In the genomic region with DNA sequence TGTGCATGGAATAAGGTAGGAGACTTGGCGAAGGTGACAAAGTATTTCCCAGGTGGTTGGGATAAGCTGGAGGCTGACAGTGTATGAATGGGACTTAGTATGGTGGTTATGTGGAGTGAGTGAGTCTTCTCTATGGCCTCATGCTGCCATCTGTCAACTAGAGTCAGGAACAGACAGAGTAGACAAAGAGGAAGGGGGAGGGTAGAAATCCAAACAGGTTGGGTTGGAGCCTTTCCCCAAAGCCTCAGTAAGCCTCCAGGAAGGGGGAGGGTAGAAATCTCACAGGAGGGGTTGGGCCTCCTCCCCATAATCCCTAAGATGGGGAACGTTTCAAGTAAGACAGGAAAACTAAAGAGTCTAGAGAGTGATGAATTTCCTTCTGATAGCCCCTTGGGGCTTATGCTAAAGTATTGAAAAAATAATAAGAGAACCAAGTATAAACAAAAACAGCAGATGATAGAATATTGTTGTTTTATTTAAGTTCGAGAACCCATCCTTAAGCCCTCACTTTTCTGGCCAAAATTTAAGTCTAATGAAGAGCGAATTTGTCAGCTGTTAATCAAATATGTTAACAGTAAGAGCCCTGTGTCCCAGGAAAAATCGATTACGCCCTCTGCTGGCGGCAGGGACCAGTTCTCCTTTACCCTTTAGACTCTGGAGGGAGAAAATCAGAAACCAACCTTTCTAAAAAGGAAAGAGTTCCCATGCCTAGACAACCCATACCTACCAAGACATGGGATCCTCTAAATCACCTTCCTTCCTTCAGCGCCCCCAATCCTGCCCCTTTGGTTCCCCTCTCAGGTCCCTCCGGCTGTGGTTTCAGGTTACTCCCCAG, we compare ENCODE assay signal across 8 cellular contexts. TPM values are rescaled to one million over a fixed set of nuclear protein-coding genes. Genes with fewer than 3 reads are reported as not detected.
DNase-seq lines count a peak whose midpoint lies in the region; ATAC-seq and TF ChIP-seq lines count a peak whose summit lies in the region.

No MANE protein-coding gene starts in this region.

- peak; percentile 81 for DNase-seq in DMS79 treated with DMSO at 0.1 percent for 48 hours (lab: John Stamatoyannopoulos, UW)
- no peak for DNase-seq in LNCaP clone FGC (ENCODE audit: low read depth)
- DNase-seq in SKM-1 (lab: John Stamatoyannopoulos, UW; ENCODE audit: unreplicated experiment): peak; percentile 73
- DNase-seq in activated naive CD8-positive, alpha-beta T cell treated with anti-CD3 and anti-CD28 coated beads, Interleukin-2, amount 50 U/mL, for 24 hours: peak; percentile 78
- DNase-seq in left cardiac atrium: peak; percentile 80
- DNase-seq in pulmonary artery endothelial cell (ENCODE audit: low read depth, low spot score): peak; percentile 1
- DNase-seq in aorta: peak; percentile 81 to 91

- peaks cover 8% of the 10 kb centered on the region for H3K4me1 Mint-ChIP-seq in activated naive CD8-positive, alpha-beta T cell treated with anti-CD3 and anti-CD28 coated beads, Interleukin-2, amount 50 U/mL, for 24 hours

- TF ChIP-seq CTCF in LNCaP clone FGC (IDR thresholded peaks at IDR 0.05; ENCODE audit: control insufficient read depth, extremely low read depth, insufficient read depth): peak; percentile 80

- no peak overlapping the region for H3K27ac Mint-ChIP-seq in activated naive CD8-positive, alpha-beta T cell treated with anti-CD3 and anti-CD28 coated beads, Interleukin-2, amount 50 U/mL, for 24 hours

- no peaks in the 10 kb centered on the region for H3K36me3 Mint-ChIP-seq in activated naive CD8-positive, alpha-beta T cell treated with anti-CD3 and anti-CD28 coated beads, Interleukin-2, amount 50 U/mL, for 24 hours (ENCODE audit: low read depth)

- peaks cover 21% of the 10 kb centered on the region for H3K27me3 Mint-ChIP-seq in activated naive CD8-positive, alpha-beta T cell treated with anti-CD3 and anti-CD28 coated beads, Interleukin-2, amount 50 U/mL, for 24 hours

- H3K27ac ChIP-seq in aorta (ENCODE audit: low read depth in 1 of 2, low read length in 2 of 2): no peak overlapping the region

- ATAC-seq in GM21786 (IDR thresholded peaks at IDR 0.05; ENCODE audit: unreplicated experiment) (peak; percentile 24), left cardiac atrium (peak; percentile 81 to 84), aorta (ENCODE audit: low FRiP score) (peak; percentile 77)
- peak; percentile 45 for ATAC-seq in activated naive CD8-positive, alpha-beta T cell treated with anti-CD3 and anti-CD28 coated beads, Interleukin-2, amount 50 U/mL, for 24 hours

- H3K9me3 ChIP-seq in aorta (ENCODE audit: control insufficient read depth, low read length): no peaks in the 10 kb centered on the region

- no peaks in the 10 kb centered on the region for H3K9me3 Mint-ChIP-seq in activated naive CD8-positive, alpha-beta T cell treated with anti-CD3 and anti-CD28 coated beads, Interleukin-2, amount 50 U/mL, for 24 hours

- H3K4me3 ChIP-seq in LNCaP clone FGC (ENCODE audit: low read depth, low read length) (peak overlapping the region; percentile 25; the same call in 1 of the 2 replicates), aorta (ENCODE audit: low read length in 2 of 2) (peak overlapping the region; percentile 31 to 36)

- no peaks in the 10 kb centered on the region for H3K27me3 ChIP-seq in aorta (ENCODE audit: control insufficient read depth in 1 of 2, insufficient read depth in 2 of 2, low read length in 1 of 2)

- H3K36me3 ChIP-seq in aorta (ENCODE audit: control insufficient read depth in 1 of 2, insufficient read depth in 2 of 2, low read length in 1 of 2): no peaks in the 10 kb centered on the region

- intact Hi-C loops in left cardiac atrium (cut with DNase I) (loop anchor here (2.0 to 10.0 kb wide), 3 partner anchors 58 to 114 kb away; no protein-coding TSS in a partner anchor), aorta (cut with DNase I) (loop anchor here (1.0 to 5.0 kb wide), 4 partner anchors 32 to 115 kb away; no protein-coding TSS in a partner anchor)

- H3K4me3 Mint-ChIP-seq in activated naive CD8-positive, alpha-beta T cell treated with anti-CD3 and anti-CD28 coated beads, Interleukin-2, amount 50 U/mL, for 24 hours: no peak overlapping the region

- 12% methylated on average over 9 of the region's 9 CpGs for WGBS in aorta, 2 donors

- no peaks in the 10 kb centered on the region for H3K4me1 ChIP-seq in aorta (ENCODE audit: control insufficient read depth in 1 of 2, insufficient read depth in 2 of 2, low read length in 2 of 2)

RNA-seq across cellular contexts. Expression of a gene that starts 1.8 kb away (rescaled TPM):
- under 1 TPM in 1 of 2 donors, not detected in 1; 0.24 TPM for total RNA-seq in left cardiac atrium
- not detected in 2 replicates for total RNA-seq in pulmonary artery endothelial cell
- total RNA-seq in aorta: under 1 TPM in 1 of 2 donors, not detected in 1; 0.33 TPM
- polyA plus RNA-seq in aorta: not detected

RNA-seq across cellular contexts. Expression of a gene that starts 19.8 kb away (rescaled TPM):
- total RNA-seq in left cardiac atrium (1 to 10 TPM in 1 of 2 donors, under 1 TPM in 1; 0.92 to 1.2 TPM), pulmonary artery endothelial cell (0.14 and 0.40 TPM in 2 replicates), aorta (1 to 10 TPM in 1 of 2 donors, under 1 TPM in 1; 0.26 to 2.1 TPM)
- 100 to 1,000 TPM in 1 of 2 donors, 1 to 10 TPM in 1; 1.2 to 114 TPM for polyA plus RNA-seq in aorta

Comparison
In these comparisons a context has a peak if more than half of its experiments do, and no peak if none do; other contexts are left out.
1. ATAC-seq: peak in every context shown above with its lines; median percentile 82 in left cardiac atrium; 77 in aorta; 45 in activated naive CD8-positive, alpha-beta T cell treated with anti-CD3 and anti-CD28 coated beads, Interleukin-2, amount 50 U/mL, for 24 hours; 24 in GM21786.